In the genomic region with DNA sequence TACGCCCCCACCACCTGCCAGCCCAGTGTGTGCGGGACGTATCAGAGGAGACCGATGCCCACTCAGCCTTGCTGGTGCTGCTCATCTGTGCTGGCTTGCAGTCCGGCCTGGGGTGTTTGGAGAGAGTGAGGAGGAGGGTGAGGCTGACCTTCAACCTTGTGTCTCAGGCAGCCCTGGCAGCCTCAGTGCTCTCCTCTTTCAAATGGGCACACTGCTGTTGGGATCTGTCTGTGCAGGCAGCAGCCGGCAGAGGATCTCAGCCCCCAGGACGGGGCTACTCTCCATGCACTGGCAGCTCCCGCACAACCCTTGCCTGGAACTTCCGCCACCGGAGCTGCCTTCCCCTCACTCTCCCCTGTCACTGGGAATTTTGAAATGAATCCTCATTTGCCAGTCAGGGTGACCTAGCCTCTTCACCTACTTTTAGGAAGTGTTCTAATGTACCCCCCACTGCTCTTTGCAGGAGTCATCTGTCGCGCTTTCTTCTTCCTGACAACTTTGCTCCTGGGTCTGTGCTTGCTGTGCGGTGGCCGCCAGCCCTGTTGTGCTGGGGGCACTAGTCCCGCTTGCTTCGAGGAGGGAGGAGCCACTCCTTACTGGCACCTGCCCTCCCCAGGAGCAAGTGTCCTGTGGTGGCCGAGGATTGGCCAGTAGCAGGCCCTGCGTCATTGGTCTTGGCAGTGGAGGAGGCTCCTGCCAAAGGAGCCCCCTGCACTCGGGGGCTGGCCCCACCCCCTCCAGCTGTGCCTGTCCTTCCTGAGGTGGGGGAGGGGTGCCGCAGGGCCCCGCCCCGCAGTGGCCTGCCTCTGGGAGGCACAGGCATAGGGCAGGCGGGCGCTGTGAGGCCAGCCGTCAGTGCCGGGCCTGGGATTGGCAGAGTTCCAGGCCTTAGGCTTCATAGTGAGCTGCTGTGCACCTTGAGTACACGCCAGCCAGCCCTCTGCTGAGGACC, we compare ENCODE assay signal across 8 cellular contexts. TPM values are rescaled to one million over a fixed set of nuclear protein-coding genes. Genes with fewer than 3 reads are reported as not detected.
DNase-seq lines count a peak whose midpoint lies in the region; ATAC-seq and TF ChIP-seq lines count a peak whose summit lies in the region.

No MANE protein-coding gene starts in this region.

- no peak for TF ChIP-seq EP300 in stomach (IDR thresholded peaks at IDR 0.05)

- no peaks in the 10 kb centered on the region for H3K27me3 ChIP-seq in stomach

- peaks cover 0 to 4% (median 0%) of the 10 kb centered on the region in 4 donors for H3K9me3 ChIP-seq in stomach

- WGBS in stomach, 5 donors, result 31 to 46% (median 40%) methylated on average over 17 to 27 of the region's 27 CpGs

- peak overlapping the region; percentile 2 to 90 (median 79) for H3K27ac ChIP-seq in stomach

- H3K36me3 ChIP-seq in stomach, result peaks cover 15 to 21% (median 19%) of the 10 kb centered on the region in 4 donors

- peaks cover 70 to 90% (median 84%) of the 10 kb centered on the region in 4 donors for H3K4me1 ChIP-seq in stomach

- no peak for ATAC-seq in GM21723 (IDR thresholded peaks at IDR 0.05; ENCODE audit: unreplicated experiment)
- ATAC-seq in GM19452 (IDR thresholded peaks at IDR 0.05; ENCODE audit: unreplicated experiment), result no peak

- intact Hi-C loops in stomach (cut with DNase I; ENCODE audit: low total_unique reads), result no loop called here

- peak overlapping the region; percentile 15 to 27 (median 21) for H3K4me3 ChIP-seq in stomach

- DNase-seq in ELF-1 (ENCODE audit: low read depth, low spot score) (peak; percentile 97), NCI-H524 (lab: John Stamatoyannopoulos, UW) (peak; percentile 86 to 97), cerebellum (ENCODE audit: low spot score) (peak; percentile 89), left kidney (ENCODE audit: low read depth, low spot score) (peak; percentile 95), stomach (peak; percentile 79), SIG-M5 (lab: John Stamatoyannopoulos, UW) (no peak)

- TF ChIP-seq POLR2A in stomach (IDR thresholded peaks at IDR 0.05), result no peak

- TF ChIP-seq CTCF in stomach (IDR thresholded peaks at IDR 0.05), result no peak

RNA-seq across cellular contexts. Expression of gene TSSK6, which starts 53.4 kb away (rescaled TPM):
- total RNA-seq in cerebellum (1.2 TPM), stomach (10 to 100 TPM in 1 of 5 donors, 1 to 10 TPM in 3, not detected in 1; 2.0 to 31.7 (median 5.6) TPM)
- 1 to 10 TPM in 1 of 3 donors, under 1 TPM in 2; 0.93 to 2.0 (median 0.93) TPM for polyA plus RNA-seq in stomach

RNA-seq across cellular contexts. Expression of gene NDUFA13, which starts 54.1 kb away (rescaled TPM):
- 70.6 TPM for total RNA-seq in cerebellum
- total RNA-seq in stomach, result 100 to 1,000 TPM in 1 of 5 donors, 10 to 100 TPM in 4; 24.5 to 204 (median 71.4) TPM
- polyA plus RNA-seq in stomach, result 100 to 1,000 TPM; 258 to 367 (median 300) TPM

RNA-seq across cellular contexts. Expression of gene GATAD2A, which starts 56.5 kb away (rescaled TPM):
- total RNA-seq in cerebellum (18.8 TPM), stomach (100 to 1,000 TPM in 1 of 5 donors, 10 to 100 TPM in 3, 1 to 10 TPM in 1; 9.3 to 119 (median 27.2) TPM)
- polyA plus RNA-seq in stomach, result 10 to 100 TPM; 10.1 to 21.4 (median 17.9) TPM
